24 cellular contexts compared by ENCODE assay signal in genomic region chrX:42616981-42617380, GRCh38.
"Had no signal": no experiment of that assay in that cellular context is flagged by ENCODE, and none has a peak within 500 bp of the region (broad histone marks: within the 10 kb centered on the region; RNA-seq: fewer than 3 reads in every experiment).

No MANE protein-coding gene starts in this region.

- H3K27ac ChIP-seq: epithelial cell of prostate, prostate gland, right atrium auricular region, tibial nerve, uterus had no signal

- H3K36me3 ChIP-seq: prostate gland, right atrium auricular region, tibial nerve, uterus had no signal

- H3K4me3 ChIP-seq: mucosa of descending colon, prostate gland, right atrium auricular region, tibial nerve, uterus had no signal

- H3K9me3 ChIP-seq: mucosa of descending colon, prostate gland, tibial nerve, uterus had no signal

- H3K27me3 Mint-ChIP-seq: activated CD4-positive, alpha-beta memory T cell treated with anti-CD3 and anti-CD28 coated beads, Interleukin-2, amount 10 ng/mL, durations not matched to agents 7 days and 5 days; activated CD8-positive, alpha-beta memory T cell treated with anti-CD3 and anti-CD28 coated beads, Interleukin-2, amount 10 ng/mL, durations not matched to agents 7 days and 5 days; activated naive CD8-positive, alpha-beta T cell treated with anti-CD3 and anti-CD28 coated beads, Interleukin-2, amount 10 ng/mL, durations not matched to agents 7 days and 5 days; activated T-helper 17 cell treated with anti-CD3 and anti-CD28 coated beads, Interleukin-2, amount 50 U/mL, for 72 hours had no signal

- ATAC-seq: activated CD8-positive, alpha-beta memory T cell treated with anti-CD3 and anti-CD28 coated beads, Interleukin-2, amount 10 ng/mL, durations not matched to agents 7 days and 5 days; activated T-helper 17 cell treated with anti-CD3 and anti-CD28 coated beads, Interleukin-2, amount 50 U/mL, for 72 hours; left ventricle myocardium superior; mucosa of descending colon; stimulated activated naive CD8-positive, alpha-beta T cell treated with anti-CD3 and anti-CD28 coated beads, Interleukin-15, Interleukin-2, amounts not matched to agents 100 U/mL and 50 U/mL, for 24 hours had no signal

- H3K4me1 Mint-ChIP-seq: brain had no signal

- H3K9me3 Mint-ChIP-seq: activated CD4-positive, alpha-beta memory T cell treated with anti-CD3 and anti-CD28 coated beads, Interleukin-2, amount 10 ng/mL, durations not matched to agents 7 days and 5 days; activated T-helper 17 cell treated with anti-CD3 and anti-CD28 coated beads, Interleukin-2, amount 50 U/mL, for 72 hours had no signal

- H3K4me1 ChIP-seq: prostate gland, right atrium auricular region, tibial nerve, uterus had no signal

- H3K27me3 ChIP-seq: tibial nerve had no signal

- H3K36me3 Mint-ChIP-seq: brain, naive B cell had no signal

- DNase-seq: activated CD4-positive, alpha-beta memory T cell treated with anti-CD3 and anti-CD28 coated beads, Interleukin-2, amount 10 ng/mL, durations not matched to agents 7 days and 5 days; activated CD4-positive, alpha-beta T cell treated with anti-CD3 and anti-CD28 coated beads for 48 hours; activated CD4-positive, CD25-positive, alpha-beta regulatory T cell; activated CD8-positive, alpha-beta memory T cell treated with anti-CD3 and anti-CD28 coated beads, Interleukin-2, amount 10 ng/mL, durations not matched to agents 7 days and 5 days; activated naive CD4-positive, alpha-beta T cell; activated naive CD8-positive, alpha-beta T cell treated with anti-CD3 and anti-CD28 coated beads, Interleukin-2, amount 10 ng/mL, durations not matched to agents 7 days and 5 days; activated T-cell treated with anti-CD3 and anti-CD28 coated beads, Interleukin-2, amount 50 U/mL, for 1 hour; caudate nucleus; foreskin fibroblast; left ventricle myocardium superior; mesenchymal stem cell; mucosa of descending colon; naive B cell; stimulated activated CD4-positive, alpha-beta T cell treated with anti-CD3 and anti-CD28 coated beads, Interleukin-12 subunit alpha, Interleukin-12 subunit beta, amount 100 ng/mL, for 4 hours; stimulated activated CD4-positive, alpha-beta T cell treated with anti-CD3 and anti-CD28 coated beads, Interleukin-1b, Interleukin-23, amount 100 ng/mL, for 48 hours; stimulated activated naive CD8-positive, alpha-beta T cell treated with anti-CD3 and anti-CD28 coated beads, Interleukin-15, Interleukin-2, amounts not matched to agents 100 U/mL and 50 U/mL, for 24 hours; substantia nigra; uterus had no signal

- H3K27ac Mint-ChIP-seq: activated CD4-positive, alpha-beta memory T cell treated with anti-CD3 and anti-CD28 coated beads, Interleukin-2, amount 10 ng/mL, durations not matched to agents 7 days and 5 days; activated CD8-positive, alpha-beta memory T cell treated with anti-CD3 and anti-CD28 coated beads, Interleukin-2, amount 10 ng/mL, durations not matched to agents 7 days and 5 days; activated T-helper 17 cell treated with anti-CD3 and anti-CD28 coated beads, Interleukin-2, amount 50 U/mL, for 72 hours; brain; naive B cell had no signal

- H3K4me3 Mint-ChIP-seq: activated CD4-positive, alpha-beta memory T cell treated with anti-CD3 and anti-CD28 coated beads, Interleukin-2, amount 10 ng/mL, durations not matched to agents 7 days and 5 days; activated CD8-positive, alpha-beta memory T cell treated with anti-CD3 and anti-CD28 coated beads, Interleukin-2, amount 10 ng/mL, durations not matched to agents 7 days and 5 days; activated naive CD8-positive, alpha-beta T cell treated with anti-CD3 and anti-CD28 coated beads, Interleukin-2, amount 10 ng/mL, durations not matched to agents 7 days and 5 days; brain had no signal
